In the genomic region with DNA sequence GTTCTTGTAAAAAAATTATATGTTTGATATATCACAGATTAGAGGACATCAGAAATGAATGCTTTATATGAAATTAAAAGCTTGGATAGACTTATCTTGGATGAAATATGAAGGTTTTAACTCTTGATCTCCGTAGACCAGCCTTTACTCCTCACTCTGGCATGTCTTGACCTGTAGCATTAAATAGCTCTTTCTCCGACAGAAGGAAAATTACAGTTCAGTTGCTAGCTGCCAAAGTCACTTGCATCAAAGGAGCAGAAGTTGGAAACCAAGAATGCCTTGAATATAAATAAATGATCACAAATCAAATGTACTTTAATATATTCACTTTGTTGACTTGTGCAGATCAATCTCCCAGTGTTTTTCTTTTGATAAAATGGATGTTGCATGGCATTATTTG, we compare ENCODE assay signal across 29 cellular contexts. TPM values are rescaled to one million over a fixed set of nuclear protein-coding genes. Genes with fewer than 3 reads are reported as not detected.
"Had no signal": no experiment of that assay in that cellular context is flagged by ENCODE, and none has a peak within 500 bp of the region (broad histone marks: within the 10 kb centered on the region; RNA-seq: fewer than 3 reads in every experiment).

No MANE protein-coding gene starts in this region.

- H3K27me3 Mint-ChIP-seq: progenitor cell of endocrine pancreas had no signal

- H3K27ac Mint-ChIP-seq: natural killer cell; neural progenitor cell; progenitor cell of endocrine pancreas; stimulated activated memory B cell treated with anti-CD40 and anti-IgM and Interleukin-4, amounts not matched to agents 10 μg/mL and 1 μg/mL and 100 μg/mL, for 72 hours; stimulated activated naive CD8-positive, alpha-beta T cell treated with anti-CD3 and anti-CD28 coated beads, Interleukin-15, amount 100 ng/mL, for 72 hours; type B pancreatic cell had no signal

- DNase-seq: natural killer cell; occipital lobe; ovary; posterior cingulate gyrus; psoas muscle; right cardiac atrium; spleen; stimulated activated CD4-positive, alpha-beta T cell treated with anti-CD3 and anti-CD28 coated beads, Interleukin-12 subunit alpha, Interleukin-12 subunit beta, amount 100 ng/mL, for 4 hours; stimulated activated CD4-positive, alpha-beta T cell treated with anti-CD3 and anti-CD28 coated beads, Interleukin-1b, Interleukin-23, amount 100 ng/mL, for 48 hours; stimulated activated CD4-positive, alpha-beta T cell treated with anti-CD3 and anti-CD28 coated beads, Interleukin-4, amount 100 ng/mL, for 1 hour; stimulated activated CD4-positive, alpha-beta T cell treated with anti-CD3 and anti-CD28 coated beads, Interleukin-4, amount 100 ng/mL, for 4 hours; stimulated activated CD8-positive, alpha-beta memory T cell treated with anti-CD3 and anti-CD28 coated beads, Interleukin-4, amount 100 ng/mL, for 48 hours; stimulated activated naive CD4-positive, alpha-beta T cell; stimulated activated naive CD8-positive, alpha-beta T cell treated with anti-CD3 and anti-CD28 coated beads, Interleukin-15, amount 100 ng/mL, for 72 hours; stimulated activated naive CD8-positive, alpha-beta T cell treated with anti-CD3 and anti-CD28 coated beads, Interleukin-15, Interleukin-2, amounts not matched to agents 100 U/mL and 50 U/mL, for 24 hours; substantia nigra; testis; tibial artery; transverse colon; upper lobe of right lung; uterus had no signal

- H3K9me3 Mint-ChIP-seq: nephron; stimulated activated memory B cell treated with anti-CD40 and anti-IgM and Interleukin-4, amounts not matched to agents 10 μg/mL and 1 μg/mL and 100 μg/mL, for 72 hours; stimulated activated naive CD8-positive, alpha-beta T cell treated with anti-CD3 and anti-CD28 coated beads, Interleukin-15, amount 100 ng/mL, for 72 hours; type B pancreatic cell had no signal

- H3K4me3 Mint-ChIP-seq: natural killer cell; nephron; neural progenitor cell; stimulated activated memory B cell treated with anti-CD40 and anti-IgM and Interleukin-4, amounts not matched to agents 10 μg/mL and 1 μg/mL and 100 μg/mL, for 72 hours; stimulated activated naive CD8-positive, alpha-beta T cell treated with anti-CD3 and anti-CD28 coated beads, Interleukin-15, amount 100 ng/mL, for 72 hours; type B pancreatic cell had no signal

- H3K36me3 Mint-ChIP-seq: natural killer cell; neural progenitor cell; stimulated activated memory B cell treated with anti-CD40 and anti-IgM and Interleukin-4, amounts not matched to agents 10 μg/mL and 1 μg/mL and 100 μg/mL, for 72 hours; type B pancreatic cell had no signal

- H3K4me1 Mint-ChIP-seq: natural killer cell; stimulated activated memory B cell treated with anti-CD40 and anti-IgM and Interleukin-4, amounts not matched to agents 10 μg/mL and 1 μg/mL and 100 μg/mL, for 72 hours; stimulated activated naive CD8-positive, alpha-beta T cell treated with anti-CD3 and anti-CD28 coated beads, Interleukin-15, amount 100 ng/mL, for 72 hours had no signal

RNA-seq across cellular contexts. Expression of a gene that starts 32.2 kb away (rescaled TPM):
- total RNA-seq: natural killer cell, osteoblast, psoas muscle, renal cortical epithelial cell, smooth muscle cell had no signal
